Comparison of ENCODE assay signal across 30 cellular contexts in the genomic region with DNA sequence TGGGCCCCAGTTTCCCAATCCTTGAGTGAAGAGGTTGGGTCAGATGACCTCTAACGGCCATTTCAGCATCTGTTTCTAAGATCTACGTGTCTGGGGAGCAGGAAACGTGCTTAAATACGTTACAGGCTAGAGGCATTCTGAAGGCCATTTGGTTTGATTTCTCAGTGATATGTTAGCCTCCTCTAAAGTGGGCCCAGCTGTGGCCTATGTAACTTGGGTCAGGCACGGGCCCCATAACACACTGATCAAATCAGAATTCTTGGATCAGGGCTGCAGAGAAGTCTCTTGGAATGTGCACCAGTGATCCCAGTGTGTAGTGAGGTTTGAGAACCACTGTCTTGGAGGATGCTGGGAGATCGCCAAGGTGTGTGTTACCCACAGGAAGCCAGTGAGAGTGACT. TPM values are rescaled to one million over a fixed set of nuclear protein-coding genes. Genes with fewer than 3 reads are reported as not detected.
"Had no signal": no experiment of that assay in that cellular context is flagged by ENCODE, and none has a peak within 500 bp of the region (broad histone marks: within the 10 kb centered on the region; RNA-seq: fewer than 3 reads in every experiment).

No MANE protein-coding gene starts in this region.

- H3K27ac ChIP-seq: left ventricle myocardium inferior, pancreas, prostate gland, stomach, testis, thyroid gland, transverse colon, upper lobe of left lung, vagina had no signal

- H3K4me1 Mint-ChIP-seq: natural killer cell had no signal

- H3K36me3 Mint-ChIP-seq: mesothelial cell of epicardium; naive B cell; natural killer cell; stimulated activated naive B cell treated with anti-CD40 and anti-IgM and Interleukin-4, amounts not matched to agents 10 μg/mL and 1 μg/mL and 100 μg/mL, for 72 hours had no signal

- H3K4me3 Mint-ChIP-seq: mesothelial cell of epicardium; naive B cell; natural killer cell; neural crest cell; stimulated activated naive B cell treated with anti-CD40 and anti-IgM and Interleukin-4, amounts not matched to agents 10 μg/mL and 1 μg/mL and 100 μg/mL, for 72 hours had no signal

- H3K9me3 Mint-ChIP-seq: mesothelial cell of epicardium; naive B cell; natural killer cell; neural crest cell; stimulated activated naive B cell treated with anti-CD40 and anti-IgM and Interleukin-4, amounts not matched to agents 10 μg/mL and 1 μg/mL and 100 μg/mL, for 72 hours had no signal

- H3K4me1 ChIP-seq: left ventricle myocardium inferior, stomach, thyroid gland, upper lobe of left lung, vagina had no signal

- H3K27me3 ChIP-seq: pancreas, stomach, testis, thyroid gland, transverse colon, upper lobe of left lung, vagina had no signal

- H3K4me3 ChIP-seq: left ventricle myocardium inferior, lung, pancreas, prostate gland, skin epidermis, stomach, testis, thyroid gland, transverse colon, upper lobe of left lung, vagina had no signal

- H3K27ac Mint-ChIP-seq: mesothelial cell of epicardium; natural killer cell; stimulated activated naive B cell treated with anti-CD40 and anti-IgM and Interleukin-4, amounts not matched to agents 10 μg/mL and 1 μg/mL and 100 μg/mL, for 72 hours had no signal

- DNase-seq: kidney; left ventricle myocardium inferior; mesendoderm; naive B cell; natural killer cell; nucleus accumbens; pancreas; posterior cingulate gyrus; retina; right cardiac atrium; stimulated activated CD4-positive, alpha-beta T cell treated with anti-CD3 and anti-CD28 coated beads, Interleukin-12 subunit alpha, Interleukin-12 subunit beta, amount 100 ng/mL, for 4 hours; stimulated activated CD4-positive, alpha-beta T cell treated with anti-CD3 and anti-CD28 coated beads, Interleukin-15, amount 100 ng/mL, for 24 hours; stimulated activated CD4-positive, alpha-beta T cell treated with anti-CD3 and anti-CD28 coated beads, Interleukin-2, amount 100 ng/mL, for 24 hours; stimulated activated CD4-positive, alpha-beta T cell treated with anti-CD3 and anti-CD28 coated beads, Interleukin-4, amount 100 ng/mL, for 1 hour; stimulated activated naive B cell treated with anti-CD40 and anti-IgM and Interleukin-4, amounts not matched to agents 10 μg/mL and 1 μg/mL and 100 μg/mL, for 72 hours; stimulated activated naive CD8-positive, alpha-beta T cell treated with anti-CD3 and anti-CD28 coated beads, Interleukin-15, Interleukin-2, amounts not matched to agents 100 U/mL and 50 U/mL, for 24 hours; stomach; testis; transverse colon; upper lobe of left lung had no signal

- H3K9me3 ChIP-seq: left ventricle myocardium inferior, pancreas, prostate gland, stomach, testis, thyroid gland, transverse colon, upper lobe of left lung, vagina had no signal

- ATAC-seq: natural killer cell; pancreas; right cardiac atrium; sciatic nerve; stimulated activated naive B cell treated with anti-CD40 and anti-IgM and Interleukin-4, amounts not matched to agents 10 μg/mL and 1 μg/mL and 100 μg/mL, for 72 hours; stimulated activated naive CD8-positive, alpha-beta T cell treated with anti-CD3 and anti-CD28 coated beads, Interleukin-15, Interleukin-2, amounts not matched to agents 100 U/mL and 50 U/mL, for 24 hours had no signal

- H3K36me3 ChIP-seq: left ventricle myocardium inferior, pancreas, prostate gland, stomach, thyroid gland, transverse colon, upper lobe of left lung, vagina had no signal

RNA-seq across cellular contexts. Expression of gene TGM3, which starts 36.1 kb away (rescaled TPM):
- total RNA-seq: left ventricle myocardium inferior, natural killer cell, osteoblast, right cardiac atrium, sciatic nerve, stomach, thyroid gland, urinary bladder had no signal
- polyA plus RNA-seq: urinary bladder had no signal
